In the genomic region with DNA sequence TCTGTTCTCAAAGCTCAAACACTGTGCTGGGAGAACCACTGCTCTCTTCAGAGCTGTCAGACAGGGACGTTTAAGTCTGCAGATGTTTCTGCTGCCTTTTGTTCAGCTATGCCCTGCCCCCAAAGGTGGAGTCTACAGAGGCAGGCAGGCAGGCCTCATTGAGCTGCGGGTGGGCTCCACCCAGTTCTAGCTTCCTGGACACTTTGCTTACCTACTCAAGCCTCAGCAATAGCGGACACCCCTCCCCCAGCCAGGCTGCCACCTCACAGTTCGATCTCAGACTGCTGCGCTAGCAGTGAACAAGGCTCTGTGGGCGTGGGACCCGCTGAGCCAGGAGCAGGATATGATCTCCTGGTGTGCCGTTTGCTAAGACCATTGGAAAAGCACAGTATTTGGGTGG, we compare ENCODE assay signal across 1 cellular context.
TF ChIP-seq lines count a peak whose summit lies in the region.

No MANE protein-coding gene starts in this region.

TF ChIP-seq in HepG2, 621 proteins besides CTCF, POLR2A, EP300 and RAD21:
- 0 out of 2 replicates have a peak, but pooled peaks have one; percentile 42 for TF ChIP-seq NRL (CRISPR knock-in tag; IDR thresholded peaks at IDR 0.05; ENCODE audit: borderline replicate concordance)
